Comparison of ENCODE assay signal across 8 cellular contexts in genomic region chr18:9474983-9475642, GRCh38. TPM values are rescaled to one million over a fixed set of nuclear protein-coding genes. Genes with fewer than 3 reads are reported as not detected.
DNase-seq lines count a peak whose midpoint lies in the region; ATAC-seq and TF ChIP-seq lines count a peak whose summit lies in the region.

TSS of gene RALBP1 (plus strand) at chr18:9475513. CDS start at chr18:9513046, 37,533 bp downstream.

- H3K27ac Mint-ChIP-seq in central memory CD8-positive, alpha-beta T cell (ENCODE audit: low read depth), result peak within 1 kb of the TSS; percentile 94

- DNase-seq in AG09309 (ENCODE audit: low read depth), result peak; percentile 96
- peak; percentile 99 for DNase-seq in NCI-H345 (lab: John Stamatoyannopoulos, UW)
- peak; percentile 96 for DNase-seq in activated CD4-positive, CD25-positive, alpha-beta regulatory T cell treated with anti-CD3 and anti-CD28 coated beads, Interleukin-2, amount 50 U/mL, for 16 hours (ENCODE audit: low read depth, low spot score)
- DNase-seq in central memory CD8-positive, alpha-beta T cell (ENCODE audit: low spot score in 2 of 2), result peak; percentile 93 to 95
- DNase-seq in inferior parietal cortex (ENCODE audit: extremely low spot score), result peak; percentile 99
- peak; percentile 100 for DNase-seq in spleen

- H3K4me3 ChIP-seq in AG09309 (ENCODE audit: control insufficient read depth, low read depth, low read length) (peak within 1 kb of the TSS; percentile 71), spleen (peak within 1 kb of the TSS; percentile 86 to 99 (median 92))

- ATAC-seq in GM19023 (IDR thresholded peaks at IDR 0.05; ENCODE audit: unreplicated experiment) (peak; percentile 88), HG03280 (IDR thresholded peaks at IDR 0.05; ENCODE audit: unreplicated experiment) (peak; percentile 94)
- peak; percentile 99 for ATAC-seq in central memory CD8-positive, alpha-beta T cell (replicated peaks; ENCODE audit: extremely low read depth, poor library complexity, severe bottlenecking)

- H3K9me3 Mint-ChIP-seq in central memory CD8-positive, alpha-beta T cell, result no peaks in the 10 kb centered on the region

- intact Hi-C loops in spleen (cut with DNase I; ENCODE audit: low total_unique reads), result loop anchor here (10.0 kb wide), 1 partner anchor 140 kb away; the partner anchor contains the start of gene TWSG1

- TF ChIP-seq POLR2A in spleen (IDR thresholded peaks at IDR 0.05), result peak in 1 of 3 donors; percentile 61

- TF ChIP-seq CTCF in AG09309 (IDR thresholded peaks at IDR 0.05; ENCODE audit: control insufficient read depth, insufficient read depth, low read depth, low read length, missing control alignments), result peak; percentile 19
- TF ChIP-seq CTCF in spleen (IDR thresholded peaks at IDR 0.05 in 8 of 11, conservative IDR thresholded peaks at IDR 0.05 in 3 of 11), result peak in 5 of 11 experiments; percentile 4 to 37 (median 28)

- peaks cover 26% of the 10 kb centered on the region for H3K27me3 Mint-ChIP-seq in central memory CD8-positive, alpha-beta T cell

- H3K4me1 Mint-ChIP-seq in central memory CD8-positive, alpha-beta T cell, result peaks cover 38% of the 10 kb centered on the region

- H3K27ac ChIP-seq in spleen, result peak within 1 kb of the TSS; percentile 82 to 98 (median 94)

- peak within 1 kb of the TSS; percentile 97 for H3K4me3 Mint-ChIP-seq in central memory CD8-positive, alpha-beta T cell

- 0 to 1% (median 0%) methylated on average over 34 to 69 of the region's 69 CpGs for WGBS in spleen, 5 donors

- no peaks in the 10 kb centered on the region for H3K27me3 ChIP-seq in spleen (replicated peaks in 1 of 7)

- H3K4me1 ChIP-seq in spleen, result peaks cover 9 to 44% (median 24%) of the 10 kb centered on the region in 6 donors

- H3K9me3 ChIP-seq in spleen, result peaks cover 0 to 5% (median 1%) of the 10 kb centered on the region in 8 donors

- H3K36me3 ChIP-seq in spleen, result peaks cover 0 to 18% (median 7%) of the 10 kb centered on the region in 6 donors

- H3K36me3 Mint-ChIP-seq in central memory CD8-positive, alpha-beta T cell (ENCODE audit: insufficient read depth), result peaks cover 14% of the 10 kb centered on the region

RNA-seq across cellular contexts. Expression of gene RALBP1, which starts in this region (rescaled TPM):
- 10 to 100 TPM; 44.3 to 76.4 (median 54.0) TPM for total RNA-seq in spleen
- 10 to 100 TPM; 13.6 to 27.5 (median 17.8) TPM for polyA plus RNA-seq in spleen

Comparison
In these comparisons a context has a peak if more than half of its experiments do, and no peak if none do; other contexts are left out.
1. Peak in every context shown above with its lines: DNase-seq, ATAC-seq, H3K4me3 ChIP-seq and H3K27ac ChIP-seq.